ENCODE assay signal across 9 cellular contexts in the genomic region with DNA sequence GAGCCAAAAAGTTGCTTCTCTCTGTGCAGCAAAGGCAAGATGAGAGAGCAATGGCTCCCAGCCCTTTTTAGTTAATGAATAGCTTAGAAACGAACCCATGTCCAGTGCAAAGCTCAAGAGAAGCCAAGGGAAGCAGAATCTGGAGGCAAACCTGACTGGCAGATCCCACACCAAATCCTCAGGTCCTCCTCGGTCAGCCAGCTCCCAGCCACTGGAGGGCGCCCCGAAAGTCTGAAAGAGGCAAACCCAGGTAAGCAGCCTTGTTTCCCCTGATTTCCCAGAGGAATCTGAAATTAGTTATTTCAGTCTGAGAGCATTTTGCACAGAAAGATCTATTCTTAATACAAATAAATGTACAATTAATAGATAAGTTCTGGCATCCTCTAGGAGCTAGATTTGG.
A peak's percentile ranks its signal among the peaks of the same experiment; 100 is the strongest.
DNase-seq lines count a peak whose midpoint lies in the region; ATAC-seq and TF ChIP-seq lines count a peak whose summit lies in the region.
"Had no signal": no experiment of that assay in that cellular context is flagged by ENCODE, and none has a peak within 500 bp of the region (broad histone marks: within the 10 kb centered on the region; RNA-seq: fewer than 3 reads in every experiment).

No MANE protein-coding gene starts in this region.

- H4K91ac ChIP-seq in neuronal stem cell (ENCODE audit: low read depth, low read length, poor library complexity): no peak overlapping the region

- POLR2A ChIA-PET in naive thymus-derived CD4-positive, alpha-beta T cell (lab: Charles Lee): no interaction called here

- intact Hi-C loops in colonic mucosa (cut with DNase I): no loop called here
- intact Hi-C loops in naive thymus-derived CD4-positive, alpha-beta T cell (cut with micrococcal nuclease): no loop called here

- no peak overlapping the region for H3K4ac ChIP-seq in neuronal stem cell (ENCODE audit: low read length)

- no peak overlapping the region for H3K4me2 ChIP-seq in neuronal stem cell (ENCODE audit: insufficient read depth, low read length, poor library complexity, severe bottlenecking)
- H3K4me2 ChIP-seq: KMS-11 had no signal

- H2BK12ac ChIP-seq in neuronal stem cell (ENCODE audit: low read length): no peak overlapping the region

- H3K79me1 ChIP-seq in neuronal stem cell (ENCODE audit: low read depth, low read length): no peaks in the 10 kb centered on the region

- H3K4me1 ChIP-seq in colonic mucosa (no peaks in the 10 kb centered on the region), neuronal stem cell (ENCODE audit: control insufficient read depth in 2 of 2, insufficient read depth in 1 of 2, low read depth in 1 of 2, low read length in 2 of 2) (no peaks in the 10 kb centered on the region)
- no peaks in the 10 kb centered on the region for H3K4me1 ChIP-seq in naive thymus-derived CD4-positive, alpha-beta T cell (ENCODE audit: control insufficient read depth in 2 of 2, insufficient read depth in 2 of 2, low read length in 2 of 2)

- H2AK5ac ChIP-seq in neuronal stem cell (ENCODE audit: low read depth, low read length): no peak overlapping the region

- no peak overlapping the region for H2BK120ac ChIP-seq in neuronal stem cell (ENCODE audit: low read depth, low read length)

- no peak overlapping the region for H3K27ac Mint-ChIP-seq in naive thymus-derived CD4-positive, alpha-beta T cell

- no peak overlapping the region for H3K14ac ChIP-seq in neuronal stem cell (ENCODE audit: low read length)

- H2AFZ ChIP-seq in neuronal stem cell (ENCODE audit: low read length): no peak overlapping the region

- H2BK5ac ChIP-seq in neuronal stem cell (ENCODE audit: low read length): no peak overlapping the region

- no peak overlapping the region for H3K23ac ChIP-seq in neuronal stem cell (ENCODE audit: low read depth, low read length, poor library complexity)

- H3K36me3 ChIP-seq in colonic mucosa (no peaks in the 10 kb centered on the region), neuronal stem cell (replicated peaks in 1 of 2; ENCODE audit: control insufficient read depth in 2 of 2, insufficient read depth in 2 of 2, low read length in 2 of 2) (no peaks in the 10 kb centered on the region)
- H3K36me3 ChIP-seq in naive thymus-derived CD4-positive, alpha-beta T cell (ENCODE audit: control insufficient read depth in 2 of 3, insufficient read depth in 3 of 3, low read length in 3 of 3): no peaks in the 10 kb centered on the region

- no peak overlapping the region for H3K18ac ChIP-seq in neuronal stem cell (ENCODE audit: low read length)

- peak; percentile 31 for TF ChIP-seq CTCF in colonic mucosa (IDR thresholded peaks at IDR 0.05)

- H3K36me3 Mint-ChIP-seq in naive thymus-derived CD4-positive, alpha-beta T cell: no peaks in the 10 kb centered on the region

- H3K9ac ChIP-seq in colonic mucosa (ENCODE audit: low read depth in 2 of 2, low read length in 2 of 2) (no peak overlapping the region), neuronal stem cell (ENCODE audit: low read depth, low read length, poor library complexity) (no peak overlapping the region)
- H3K9ac ChIP-seq: KMS-11 had no signal

- ATAC-seq in naive thymus-derived CD4-positive, alpha-beta T cell: no peak
- no peak for ATAC-seq in GM18519 (IDR thresholded peaks at IDR 0.05; ENCODE audit: low FRiP score, unreplicated experiment)

- H2BK15ac ChIP-seq in neuronal stem cell (ENCODE audit: low read length): no peak overlapping the region

- no CpG with 5 or more reads among the region's 4 CpGs for WGBS in neuronal stem cell (ENCODE audit: extremely low coverage in 2 of 2, insufficient read length in 2 of 2, insufficient replicate concordance in 1 of 2), 2 donors

- H3K9me3 ChIP-seq in colonic mucosa (no peaks in the 10 kb centered on the region), neuronal stem cell (replicated peaks in 1 of 2; ENCODE audit: control insufficient read depth in 2 of 2, insufficient read depth in 1 of 2, low read depth in 1 of 2, low read length in 2 of 2) (no peaks in the 10 kb centered on the region)
- no peaks in the 10 kb centered on the region for H3K9me3 ChIP-seq in naive thymus-derived CD4-positive, alpha-beta T cell (ENCODE audit: control insufficient read depth in 2 of 3, low read length in 3 of 3)

- H3K4me1 Mint-ChIP-seq in naive thymus-derived CD4-positive, alpha-beta T cell: no peaks in the 10 kb centered on the region

- CTCF ChIA-PET in naive thymus-derived CD4-positive, alpha-beta T cell (lab: Charles Lee): no interaction called here

- H3K9me3 Mint-ChIP-seq in naive thymus-derived CD4-positive, alpha-beta T cell: peaks cover 0 to 6% (median 0%) of the 10 kb centered on the region in 11 donors

- H4K8ac ChIP-seq in neuronal stem cell (ENCODE audit: low read depth, low read length): no peak overlapping the region

- H3K4me3 Mint-ChIP-seq in naive thymus-derived CD4-positive, alpha-beta T cell: no peak overlapping the region

- H3K27me3 Mint-ChIP-seq in naive thymus-derived CD4-positive, alpha-beta T cell: no peaks in the 10 kb centered on the region

- no peak overlapping the region for H3K4me3 ChIP-seq in colonic mucosa
- no peak overlapping the region for H3K4me3 ChIP-seq in neuronal stem cell (ENCODE audit: low read length in 2 of 2)
- H3K4me3 ChIP-seq in naive thymus-derived CD4-positive, alpha-beta T cell (ENCODE audit: low read length): no peak overlapping the region

- H3K27me3 ChIP-seq in colonic mucosa (no peaks in the 10 kb centered on the region), neuronal stem cell (ENCODE audit: control insufficient read depth in 3 of 3, insufficient read depth in 3 of 3, low read depth in 1 of 3, low read length in 3 of 3) (no peaks in the 10 kb centered on the region)
- H3K27me3 ChIP-seq in naive thymus-derived CD4-positive, alpha-beta T cell (ENCODE audit: control insufficient read depth in 2 of 2, insufficient read depth in 2 of 2, low read length in 2 of 2): no peaks in the 10 kb centered on the region

- H3K27ac ChIP-seq in colonic mucosa (no peak overlapping the region), neuronal stem cell (replicated peaks; ENCODE audit: low read length) (no peak overlapping the region)
- no peak overlapping the region for H3K27ac ChIP-seq in naive thymus-derived CD4-positive, alpha-beta T cell (ENCODE audit: low read depth, low read length)
- H3K27ac ChIP-seq: KMS-11 had no signal

- peak; percentile 54 for DNase-seq in ELR (ENCODE audit: low read depth)
- DNase-seq in HuH-7.5 (ENCODE audit: low spot score): peak; percentile 21
- DNase-seq in colonic mucosa: peak; percentile 39
- peak; percentile 36 for DNase-seq in neuronal stem cell (ENCODE audit: low spot score)
- DNase-seq in naive thymus-derived CD4-positive, alpha-beta T cell: no peak
- DNase-seq in NOMO-1 treated with DMSO at 0.1 percent for 48 hours (lab: John Stamatoyannopoulos, UW; ENCODE audit: unreplicated experiment): no peak
- no peak for DNase-seq in NCI-H2227 (lab: John Stamatoyannopoulos, UW; ENCODE audit: unreplicated experiment)

Comparison
In these comparisons a context has a peak if more than half of its experiments do, and no peak if none do; other contexts are left out.
1. DNase-seq: peak in ELR (single experiment), HuH-7.5 (single experiment), colonic mucosa (single experiment) and neuronal stem cell (single experiment); none in naive thymus-derived CD4-positive, alpha-beta T cell (0 of 9), NOMO-1 treated with DMSO at 0.1 percent for 48 hours (single experiment) and NCI-H2227 (single experiment).